8 cellular contexts compared by ENCODE assay signal in the genomic region with DNA sequence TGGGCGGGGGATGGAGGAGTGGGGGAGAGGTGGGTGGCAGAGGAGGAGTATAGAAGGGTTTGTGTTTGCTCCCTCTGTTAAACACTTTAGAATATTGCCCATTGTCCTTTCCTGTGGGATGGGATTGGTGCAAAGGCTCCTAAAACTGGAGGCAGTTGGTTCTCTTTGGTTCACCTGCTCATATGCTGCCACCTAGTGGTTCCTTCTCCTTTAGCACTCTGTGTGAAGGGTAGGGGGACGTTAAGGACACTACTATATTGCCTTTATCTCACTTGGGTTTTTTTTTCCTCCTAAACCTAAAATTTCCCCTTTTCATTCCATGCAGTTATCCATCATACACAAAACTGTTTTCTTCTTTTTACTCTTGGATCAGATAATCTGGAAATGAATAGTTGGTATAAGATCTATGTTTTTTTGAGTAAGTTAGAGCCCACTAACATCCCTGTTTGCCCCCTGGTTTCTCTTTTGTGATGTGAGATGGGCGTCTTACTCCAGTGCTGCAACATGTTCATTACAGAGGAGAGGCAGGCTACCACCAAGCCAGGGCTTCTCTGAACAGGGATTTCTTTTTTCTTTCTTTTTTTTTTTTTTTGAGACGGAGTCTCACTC. TPM values are rescaled to one million over a fixed set of nuclear protein-coding genes. Genes with fewer than 3 reads are reported as not detected.
DNase-seq lines count a peak whose midpoint lies in the region; ATAC-seq, FAIRE-seq and TF ChIP-seq lines count a peak whose summit lies in the region.

No MANE protein-coding gene starts in this region.

- H3K79me1 ChIP-seq in IMR-90 (ENCODE audit: low read depth in 1 of 2, low read length in 2 of 2) = no peaks in the 10 kb centered on the region

- no peak overlapping the region for H3K4me3 ChIP-seq in IMR-90 (ENCODE audit: insufficient read depth, low read depth, low read length)
- no peak overlapping the region for H3K4me3 ChIP-seq in OCI-LY1 (ENCODE audit: low read depth, low read length, poor library complexity, severe bottlenecking)

- peaks cover 48% of the 10 kb centered on the region for H3K36me3 Mint-ChIP-seq in activated T-helper 17 cell treated with anti-CD3 and anti-CD28 coated beads, Interleukin-2, amount 50 U/mL, for 72 hours (ENCODE audit: low read depth)

- no peak overlapping the region for H2BK15ac ChIP-seq in IMR-90 (ENCODE audit: low read depth, low read length)

- POLR2A ChIA-PET in IMR-90 (lab: Charles Lee; ENCODE audit: unreplicated experiment) = no interaction called here

- H3K9ac ChIP-seq in IMR-90 (ENCODE audit: low read depth, low read length) (no peak overlapping the region), OCI-LY1 (ENCODE audit: low read length) (no peak overlapping the region)

- no TSS peak for BruUV-seq in IMR-90 (replicated peaks; lab: Mats Ljungman, UMichigan)

- H3K27me3 ChIP-seq in IMR-90 (ENCODE audit: control insufficient read depth, insufficient read depth, low read length) = peaks cover 11% of the 10 kb centered on the region
- H3K27me3 ChIP-seq in OCI-LY1 (ENCODE audit: insufficient read depth, low read length) = no peaks in the 10 kb centered on the region
- peaks cover 6% of the 10 kb centered on the region for H3K27me3 ChIP-seq in foreskin keratinocyte

- H3K9me1 ChIP-seq in IMR-90 (ENCODE audit: insufficient read depth, low read length) = no peaks in the 10 kb centered on the region

- no peak overlapping the region for H3K14ac ChIP-seq in IMR-90 (replicated peaks; ENCODE audit: low read depth, low read length)

- TF ChIP-seq POLR2A in IMR-90 (IDR thresholded peaks at IDR 0.05; ENCODE audit: low read depth, low read length) = no peak
- no peak for TF ChIP-seq POLR2A in GM18505 (IDR thresholded peaks at IDR 0.05; ENCODE audit: borderline replicate concordance, extremely low read depth, insufficient read depth, insufficient read length)

- no peak overlapping the region for H3K4me3 Mint-ChIP-seq in activated T-helper 17 cell treated with anti-CD3 and anti-CD28 coated beads, Interleukin-2, amount 50 U/mL, for 72 hours

- no CpG with 5 or more reads among the region's 4 CpGs for WGBS in IMR-90 (ENCODE audit: extremely low coverage in 2 of 2, insufficient read length in 1 of 2), 2 experiments

- no peaks in the 10 kb centered on the region for H3K9me3 ChIP-seq in IMR-90 (ENCODE audit: control insufficient read depth, insufficient read depth, low read length)
- no peaks in the 10 kb centered on the region for H3K9me3 ChIP-seq in OCI-LY1 (ENCODE audit: low read length)

- in situ Hi-C loops in IMR-90 (cut with MboI; ENCODE audit: low sequenced_read_pairs) = no loop called here

- no peak overlapping the region for H3K18ac ChIP-seq in IMR-90 (ENCODE audit: low read depth, low read length)

- H3K23ac ChIP-seq in IMR-90 (ENCODE audit: low read depth, low read length) = no peak overlapping the region

- no peaks in the 10 kb centered on the region for H3K79me2 ChIP-seq in OCI-LY1 (ENCODE audit: insufficient read depth, low read length)

- H2BK20ac ChIP-seq in IMR-90 (ENCODE audit: low read depth, low read length) = no peak overlapping the region

- no peak overlapping the region for H3K27ac ChIP-seq in IMR-90 (ENCODE audit: insufficient read depth, low read length)
- no peak overlapping the region for H3K27ac ChIP-seq in OCI-LY1 (ENCODE audit: low read depth, low read length, poor library complexity, severe bottlenecking)
- H3K27ac ChIP-seq in foreskin keratinocyte = no peak overlapping the region

- H3K27ac Mint-ChIP-seq in activated T-helper 17 cell treated with anti-CD3 and anti-CD28 coated beads, Interleukin-2, amount 50 U/mL, for 72 hours = peak overlapping the region; percentile 70

- TF ChIP-seq CTCF in D721Med (IDR thresholded peaks at IDR 0.05; ENCODE audit: insufficient read depth, missing control alignments) = peak; percentile 99
- TF ChIP-seq CTCF in IMR-90 (conservative IDR thresholded peaks at IDR 0.05; ENCODE audit: low read depth, low read length) = peak; percentile 86
- peak; percentile 88 for TF ChIP-seq CTCF in OCI-LY1 (IDR thresholded peaks at IDR 0.05; ENCODE audit: low read length)
- peak; percentile 89 for TF ChIP-seq CTCF in foreskin keratinocyte (conservative IDR thresholded peaks at IDR 0.05)

- peak; percentile 87 for TF ChIP-seq RAD21 in IMR-90 (IDR thresholded peaks at IDR 0.05; ENCODE audit: low read length)

- H3K27me3 Mint-ChIP-seq in activated T-helper 17 cell treated with anti-CD3 and anti-CD28 coated beads, Interleukin-2, amount 50 U/mL, for 72 hours = no peaks in the 10 kb centered on the region

- no peak overlapping the region for H2AK9ac ChIP-seq in IMR-90 (replicated peaks; ENCODE audit: low read depth, low read length, poor library complexity)

- no peaks in the 10 kb centered on the region for H3K9me2 ChIP-seq in OCI-LY1 (ENCODE audit: low read depth, low read length)

- no peak overlapping the region for H3K4ac ChIP-seq in IMR-90 (ENCODE audit: low read depth, low read length)

- no peak overlapping the region for H3K56ac ChIP-seq in IMR-90 (ENCODE audit: extremely low read depth, insufficient read depth, low read length)

- CTCF ChIA-PET in IMR-90 (lab: Yijun Ruan, JAX) = interaction anchor here (0.7 to 2.7 kb wide), 4 partner anchors 24 to 153 kb away, joined by 3 to 18 read pairs (median 5); no protein-coding TSS in a partner anchor

- H3K36me3 ChIP-seq in IMR-90 (ENCODE audit: control insufficient read depth, insufficient read depth, low read length) (peaks cover 2% of the 10 kb centered on the region; the same call in 1 of the 2 replicates), OCI-LY1 (ENCODE audit: insufficient read depth, low read length) (no peaks in the 10 kb centered on the region)

- no peaks in the 10 kb centered on the region for H3F3A ChIP-seq in OCI-LY1 (ENCODE audit: insufficient read depth, low read length)

- H3K4me1 ChIP-seq in IMR-90 (ENCODE audit: control insufficient read depth, insufficient read depth, low read length) (no peaks in the 10 kb centered on the region), OCI-LY1 (ENCODE audit: insufficient read depth, low read length, severe bottlenecking) (no peaks in the 10 kb centered on the region), foreskin keratinocyte (peaks cover 12% of the 10 kb centered on the region)

- H2BK5ac ChIP-seq in IMR-90 (ENCODE audit: low read depth, low read length, poor library complexity, severe bottlenecking) = no peak overlapping the region

- H3K9me3 Mint-ChIP-seq in activated T-helper 17 cell treated with anti-CD3 and anti-CD28 coated beads, Interleukin-2, amount 50 U/mL, for 72 hours = no peaks in the 10 kb centered on the region

- intact Hi-C loops in IMR-90 (cut with micrococcal nuclease) = loop anchor here (1.0 to 2.0 kb wide), 2 partner anchors 57 to 106 kb away; no protein-coding TSS in a partner anchor

- no peaks in the 10 kb centered on the region for H3K4me1 Mint-ChIP-seq in activated T-helper 17 cell treated with anti-CD3 and anti-CD28 coated beads, Interleukin-2, amount 50 U/mL, for 72 hours

- H2AFZ ChIP-seq in IMR-90 (replicated peaks; ENCODE audit: low read length, poor library complexity) (no peak overlapping the region), OCI-LY1 (ENCODE audit: low read length) (no peak overlapping the region)

- H4K5ac ChIP-seq in IMR-90 (ENCODE audit: low read depth, low read length) = no peak overlapping the region

- no peak overlapping the region for H4K91ac ChIP-seq in IMR-90 (ENCODE audit: insufficient read depth, low read depth, low read length)

- H2BK120ac ChIP-seq in IMR-90 (ENCODE audit: low read depth, low read length) = no peak overlapping the region

- no peak overlapping the region for H4K8ac ChIP-seq in IMR-90 (ENCODE audit: low read depth in 2 of 2, low read length in 2 of 2)

- FAIRE-seq in D721Med (lab: Jason Lieb, UNC) = peak; percentile 74

- H3K4me2 ChIP-seq in IMR-90 (ENCODE audit: low read depth, low read length) = no peak overlapping the region
- no peak overlapping the region for H3K4me2 ChIP-seq in OCI-LY1 (ENCODE audit: low read length)

- no peaks in the 10 kb centered on the region for H4K20me1 ChIP-seq in IMR-90 (ENCODE audit: insufficient read depth, low read length)
- H4K20me1 ChIP-seq in OCI-LY1 (ENCODE audit: insufficient read depth, low read length) = no peaks in the 10 kb centered on the region

- H2AK5ac ChIP-seq in IMR-90 (ENCODE audit: low read depth, low read length) = no peak overlapping the region

- DNase-seq in D721Med (ENCODE audit: insufficient read length, low spot score) (no peak), IMR-90 (peak; percentile 66), foreskin keratinocyte (peak; percentile 28 to 43), nucleus accumbens (lab: John Stamatoyannopoulos, UW) (peak in 29 of 56 donors; percentile 5 to 76 (median 27))

- dilution Hi-C loops in IMR-90 (cut with HindIII; ENCODE audit: low sequenced_read_pairs, unreplicated experiment) = no loop called here

- peak; percentile 91 for ATAC-seq in IMR-90 (ENCODE audit: low read depth)
- ATAC-seq in activated T-helper 17 cell treated with anti-CD3 and anti-CD28 coated beads, Interleukin-2, amount 50 U/mL, for 72 hours (replicated peaks) = peak; percentile 70
- peak; percentile 46 for ATAC-seq in foreskin keratinocyte
- ATAC-seq in HG02938 (IDR thresholded peaks at IDR 0.05; ENCODE audit: unreplicated experiment) = no peak
- ATAC-seq in GM18505 (IDR thresholded peaks at IDR 0.05; ENCODE audit: unreplicated experiment) = no peak

TF ChIP-seq in IMR-90, 13 proteins besides CTCF, POLR2A, EP300 and RAD21:
- TF ChIP-seq SMC3 (IDR thresholded peaks at IDR 0.05; ENCODE audit: low read depth, low read length) = peak; percentile 87
- TF ChIP-seq CEBPB (IDR thresholded peaks at IDR 0.05; ENCODE audit: low read depth, low read length) = no peak

RNA-seq across cellular contexts. Expression of gene SNX11, which starts 23.8 kb away (rescaled TPM):
- total RNA-seq in IMR-90 (2012; rRNA removed) (11.7 and 14.7 TPM in 2 replicates), foreskin keratinocyte (13.8 and 15.4 TPM in 2 replicates)
- polyA plus RNA-seq in IMR-90 (2012; rRNA removed) (12.5 and 16.9 TPM in 2 replicates), foreskin keratinocyte (13.9 and 14.7 TPM in 2 replicates)
- polyA plus RNA-seq in IMR-90 (2012; cell fraction: cytosol; rRNA removed) = 6.7 and 13.4 TPM in 2 replicates
- 7.7 and 17.2 TPM in 2 replicates for polyA plus RNA-seq in IMR-90 (2012; cell fraction: nucleus; rRNA removed; ENCODE audit: low replicate concordance)
- 10 to 100 TPM; 22.8 to 24.7 TPM for total RNA-seq in activated T-helper 17 cell treated with anti-CD3 and anti-CD28 coated beads, Interleukin-2, amount 50 U/mL, for 72 hours

RNA-seq across cellular contexts. Expression of gene CBX1, which starts 30.0 kb away (rescaled TPM):
- total RNA-seq in IMR-90 (2012; rRNA removed) = 35.0 and 52.2 TPM in 2 replicates
- polyA plus RNA-seq in IMR-90 (2012; rRNA removed) = 42.9 and 54.9 TPM in 2 replicates
- polyA plus RNA-seq in IMR-90 (2012; cell fraction: cytosol; rRNA removed) = 12.5 and 21.0 TPM in 2 replicates
- polyA plus RNA-seq in IMR-90 (2012; cell fraction: nucleus; rRNA removed; ENCODE audit: low replicate concordance) = 3.3 and 19.8 TPM in 2 replicates
- total RNA-seq in activated T-helper 17 cell treated with anti-CD3 and anti-CD28 coated beads, Interleukin-2, amount 50 U/mL, for 72 hours = 10 to 100 TPM; 30.0 to 48.4 TPM
- total RNA-seq in foreskin keratinocyte = 80.2 and 99.4 TPM in 2 replicates
- 64.8 and 85.1 TPM in 2 replicates for polyA plus RNA-seq in foreskin keratinocyte

Comparison
In these comparisons a context has a peak if more than half of its experiments do, and no peak if none do; other contexts are left out.
1. ATAC-seq: peak in IMR-90 (single experiment), activated T-helper 17 cell treated with anti-CD3 and anti-CD28 coated beads, Interleukin-2, amount 50 U/mL, for 72 hours (single experiment) and foreskin keratinocyte (single experiment); none in HG02938 (single experiment) and GM18505 (single experiment).
2. Peak in every context shown above with its lines, with median percentiles within 50 percentile points of each other: CTCF ChIP-seq.